In the genomic region with DNA sequence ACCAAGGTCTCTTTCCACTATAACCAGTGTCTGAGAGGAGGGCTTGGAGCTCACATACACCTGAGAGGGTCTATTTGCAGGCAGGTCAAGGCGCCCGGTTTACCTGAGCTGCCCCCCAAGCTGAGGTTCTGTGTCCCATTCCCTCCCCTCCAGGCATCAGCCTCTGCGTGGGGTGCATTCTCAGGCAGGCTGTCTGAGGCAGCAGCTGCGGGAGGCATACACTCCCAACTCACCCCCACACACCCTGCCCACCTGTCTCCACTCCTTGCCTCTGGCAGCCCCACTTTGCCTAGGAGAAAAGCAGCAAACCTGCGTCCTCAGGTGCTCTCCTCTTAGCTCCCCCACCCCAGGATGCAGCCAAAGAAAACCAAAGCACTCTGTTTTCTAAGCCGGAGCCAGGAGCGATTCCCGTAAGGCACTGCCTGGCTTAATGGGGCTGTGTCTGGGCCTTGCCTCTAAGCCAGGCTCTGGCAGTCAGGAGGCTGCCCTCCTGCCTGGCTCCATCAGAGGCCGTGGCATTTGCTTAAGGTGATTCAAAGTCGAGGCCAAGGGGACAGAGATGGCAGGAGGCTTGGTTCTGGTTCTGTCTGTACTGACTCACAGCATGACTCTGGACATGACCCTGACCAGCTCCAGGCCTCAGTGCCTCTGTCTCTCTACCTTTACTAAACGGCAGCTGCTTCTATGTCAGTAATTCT, we compare ENCODE assay signal across 2 cellular contexts.
TF ChIP-seq lines count a peak whose summit lies in the region.

No MANE protein-coding gene starts in this region.

TF ChIP-seq in GM23338, 12 proteins besides CTCF, POLR2A, EP300 and RAD21 (continued from another document):
- TF ChIP-seq, protein P1, sequence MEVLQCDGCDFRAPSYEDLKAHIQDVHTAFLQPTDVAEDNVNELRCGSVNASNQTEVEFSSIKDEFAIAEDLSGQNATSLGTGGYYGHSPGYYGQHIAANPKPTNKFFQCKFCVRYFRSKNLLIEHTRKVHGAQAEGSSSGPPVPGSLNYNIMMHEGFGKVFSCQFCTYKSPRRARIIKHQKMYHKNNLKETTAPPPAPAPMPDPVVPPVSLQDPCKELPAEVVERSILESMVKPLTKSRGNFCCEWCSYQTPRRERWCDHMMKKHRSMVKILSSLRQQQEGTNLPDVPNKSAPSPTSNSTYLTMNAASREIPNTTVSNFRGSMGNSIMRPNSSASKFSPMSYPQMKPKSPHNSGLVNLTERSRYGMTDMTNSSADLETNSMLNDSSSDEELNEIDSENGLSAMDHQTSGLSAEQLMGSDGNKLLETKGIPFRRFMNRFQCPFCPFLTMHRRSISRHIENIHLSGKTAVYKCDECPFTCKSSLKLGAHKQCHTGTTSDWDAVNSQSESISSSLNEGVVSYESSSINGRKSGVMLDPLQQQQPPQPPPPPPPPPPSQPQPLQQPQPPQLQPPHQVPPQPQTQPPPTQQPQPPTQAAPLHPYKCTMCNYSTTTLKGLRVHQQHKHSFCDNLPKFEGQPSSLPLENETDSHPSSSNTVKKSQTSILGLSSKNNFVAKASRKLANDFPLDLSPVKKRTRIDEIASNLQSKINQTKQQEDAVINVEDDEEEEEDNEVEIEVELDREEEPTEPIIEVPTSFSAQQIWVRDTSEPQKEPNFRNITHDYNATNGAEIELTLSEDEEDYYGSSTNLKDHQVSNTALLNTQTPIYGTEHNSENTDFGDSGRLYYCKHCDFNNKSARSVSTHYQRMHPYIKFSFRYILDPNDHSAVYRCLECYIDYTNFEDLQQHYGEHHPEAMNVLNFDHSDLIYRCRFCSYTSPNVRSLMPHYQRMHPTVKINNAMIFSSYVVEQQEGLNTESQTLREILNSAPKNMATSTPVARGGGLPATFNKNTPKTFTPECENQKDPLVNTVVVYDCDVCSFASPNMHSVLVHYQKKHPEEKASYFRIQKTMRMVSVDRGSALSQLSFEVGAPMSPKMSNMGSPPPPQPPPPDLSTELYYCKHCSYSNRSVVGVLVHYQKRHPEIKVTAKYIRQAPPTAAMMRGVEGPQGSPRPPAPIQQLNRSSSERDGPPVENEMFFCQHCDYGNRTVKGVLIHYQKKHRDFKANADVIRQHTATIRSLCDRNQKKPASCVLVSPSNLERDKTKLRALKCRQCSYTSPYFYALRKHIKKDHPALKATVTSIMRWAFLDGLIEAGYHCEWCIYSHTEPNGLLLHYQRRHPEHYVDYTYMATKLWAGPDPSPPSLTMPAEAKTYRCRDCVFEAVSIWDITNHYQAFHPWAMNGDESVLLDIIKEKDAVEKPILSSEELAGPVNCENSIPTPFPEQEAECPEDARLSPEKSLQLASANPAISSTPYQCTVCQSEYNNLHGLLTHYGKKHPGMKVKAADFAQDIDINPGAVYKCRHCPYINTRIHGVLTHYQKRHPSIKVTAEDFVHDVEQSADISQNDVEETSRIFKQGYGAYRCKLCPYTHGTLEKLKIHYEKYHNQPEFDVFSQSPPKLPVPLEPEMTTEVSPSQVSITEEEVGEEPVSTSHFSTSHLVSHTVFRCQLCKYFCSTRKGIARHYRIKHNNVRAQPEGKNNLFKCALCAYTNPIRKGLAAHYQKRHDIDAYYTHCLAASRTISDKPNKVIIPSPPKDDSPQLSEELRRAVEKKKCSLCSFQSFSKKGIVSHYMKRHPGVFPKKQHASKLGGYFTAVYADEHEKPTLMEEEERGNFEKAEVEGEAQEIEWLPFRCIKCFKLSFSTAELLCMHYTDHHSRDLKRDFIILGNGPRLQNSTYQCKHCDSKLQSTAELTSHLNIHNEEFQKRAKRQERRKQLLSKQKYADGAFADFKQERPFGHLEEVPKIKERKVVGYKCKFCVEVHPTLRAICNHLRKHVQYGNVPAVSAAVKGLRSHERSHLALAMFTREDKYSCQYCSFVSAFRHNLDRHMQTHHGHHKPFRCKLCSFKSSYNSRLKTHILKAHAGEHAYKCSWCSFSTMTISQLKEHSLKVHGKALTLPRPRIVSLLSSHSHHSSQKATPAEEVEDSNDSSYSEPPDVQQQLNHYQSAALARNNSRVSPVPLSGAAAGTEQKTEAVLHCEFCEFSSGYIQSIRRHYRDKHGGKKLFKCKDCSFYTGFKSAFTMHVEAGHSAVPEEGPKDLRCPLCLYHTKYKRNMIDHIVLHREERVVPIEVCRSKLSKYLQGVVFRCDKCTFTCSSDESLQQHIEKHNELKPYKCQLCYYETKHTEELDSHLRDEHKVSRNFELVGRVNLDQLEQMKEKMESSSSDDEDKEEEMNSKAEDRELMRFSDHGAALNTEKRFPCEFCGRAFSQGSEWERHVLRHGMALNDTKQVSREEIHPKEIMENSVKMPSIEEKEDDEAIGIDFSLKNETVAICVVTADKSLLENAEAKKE (CRISPR knock-in tag; IDR thresholded peaks at IDR 0.05) = no peak
- TF ChIP-seq, protein P2, sequence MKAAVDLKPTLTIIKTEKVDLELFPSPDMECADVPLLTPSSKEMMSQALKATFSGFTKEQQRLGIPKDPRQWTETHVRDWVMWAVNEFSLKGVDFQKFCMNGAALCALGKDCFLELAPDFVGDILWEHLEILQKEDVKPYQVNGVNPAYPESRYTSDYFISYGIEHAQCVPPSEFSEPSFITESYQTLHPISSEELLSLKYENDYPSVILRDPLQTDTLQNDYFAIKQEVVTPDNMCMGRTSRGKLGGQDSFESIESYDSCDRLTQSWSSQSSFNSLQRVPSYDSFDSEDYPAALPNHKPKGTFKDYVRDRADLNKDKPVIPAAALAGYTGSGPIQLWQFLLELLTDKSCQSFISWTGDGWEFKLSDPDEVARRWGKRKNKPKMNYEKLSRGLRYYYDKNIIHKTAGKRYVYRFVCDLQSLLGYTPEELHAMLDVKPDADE (IDR thresholded peaks at IDR 0.05) = no peak
- no peak for TF ChIP-seq ZNF331 (CRISPR knock-in tag; IDR thresholded peaks at IDR 0.05; ENCODE audit: low read depth)
- no peak for TF ChIP-seq CREB1 (CRISPR knock-in tag; IDR thresholded peaks at IDR 0.05; ENCODE audit: low read depth)
- no peak for TF ChIP-seq STAT1 (IDR thresholded peaks at IDR 0.05; ENCODE audit: unreplicated experiment)
- no peak for TF ChIP-seq EZH2phosphoT487 (IDR thresholded peaks at IDR 0.05; ENCODE audit: unreplicated experiment)
- no peak for TF ChIP-seq ZNF114 (CRISPR knock-in tag; IDR thresholded peaks at IDR 0.05)

TF ChIP-seq in WTC11, 78 proteins besides CTCF, POLR2A, EP300 and RAD21 (continued from another document):
- TF ChIP-seq, protein P3, sequence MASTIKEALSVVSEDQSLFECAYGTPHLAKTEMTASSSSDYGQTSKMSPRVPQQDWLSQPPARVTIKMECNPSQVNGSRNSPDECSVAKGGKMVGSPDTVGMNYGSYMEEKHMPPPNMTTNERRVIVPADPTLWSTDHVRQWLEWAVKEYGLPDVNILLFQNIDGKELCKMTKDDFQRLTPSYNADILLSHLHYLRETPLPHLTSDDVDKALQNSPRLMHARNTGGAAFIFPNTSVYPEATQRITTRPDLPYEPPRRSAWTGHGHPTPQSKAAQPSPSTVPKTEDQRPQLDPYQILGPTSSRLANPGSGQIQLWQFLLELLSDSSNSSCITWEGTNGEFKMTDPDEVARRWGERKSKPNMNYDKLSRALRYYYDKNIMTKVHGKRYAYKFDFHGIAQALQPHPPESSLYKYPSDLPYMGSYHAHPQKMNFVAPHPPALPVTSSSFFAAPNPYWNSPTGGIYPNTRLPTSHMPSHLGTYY (CRISPR knock-in tag; IDR thresholded peaks at IDR 0.05) = no peak
- TF ChIP-seq, protein P4, sequence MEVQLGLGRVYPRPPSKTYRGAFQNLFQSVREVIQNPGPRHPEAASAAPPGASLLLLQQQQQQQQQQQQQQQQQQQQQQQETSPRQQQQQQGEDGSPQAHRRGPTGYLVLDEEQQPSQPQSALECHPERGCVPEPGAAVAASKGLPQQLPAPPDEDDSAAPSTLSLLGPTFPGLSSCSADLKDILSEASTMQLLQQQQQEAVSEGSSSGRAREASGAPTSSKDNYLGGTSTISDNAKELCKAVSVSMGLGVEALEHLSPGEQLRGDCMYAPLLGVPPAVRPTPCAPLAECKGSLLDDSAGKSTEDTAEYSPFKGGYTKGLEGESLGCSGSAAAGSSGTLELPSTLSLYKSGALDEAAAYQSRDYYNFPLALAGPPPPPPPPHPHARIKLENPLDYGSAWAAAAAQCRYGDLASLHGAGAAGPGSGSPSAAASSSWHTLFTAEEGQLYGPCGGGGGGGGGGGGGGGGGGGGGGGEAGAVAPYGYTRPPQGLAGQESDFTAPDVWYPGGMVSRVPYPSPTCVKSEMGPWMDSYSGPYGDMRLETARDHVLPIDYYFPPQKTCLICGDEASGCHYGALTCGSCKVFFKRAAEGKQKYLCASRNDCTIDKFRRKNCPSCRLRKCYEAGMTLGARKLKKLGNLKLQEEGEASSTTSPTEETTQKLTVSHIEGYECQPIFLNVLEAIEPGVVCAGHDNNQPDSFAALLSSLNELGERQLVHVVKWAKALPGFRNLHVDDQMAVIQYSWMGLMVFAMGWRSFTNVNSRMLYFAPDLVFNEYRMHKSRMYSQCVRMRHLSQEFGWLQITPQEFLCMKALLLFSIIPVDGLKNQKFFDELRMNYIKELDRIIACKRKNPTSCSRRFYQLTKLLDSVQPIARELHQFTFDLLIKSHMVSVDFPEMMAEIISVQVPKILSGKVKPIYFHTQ (CRISPR knock-in tag; IDR thresholded peaks at IDR 0.05) = no peak
- TF ChIP-seq GRHL2 (CRISPR knock-in tag; IDR thresholded peaks at IDR 0.05; ENCODE audit: insufficient replicate concordance, severe bottlenecking) (no peak), FOXJ3 (CRISPR knock-in tag; IDR thresholded peaks at IDR 0.05; ENCODE audit: borderline replicate concordance) (no peak), ZNF317 (CRISPR knock-in tag; IDR thresholded peaks at IDR 0.05; ENCODE audit: borderline replicate concordance, low read depth) (no peak), RORB (CRISPR knock-in tag; IDR thresholded peaks at IDR 0.05) (no peak), SMAD3 (CRISPR knock-in tag; IDR thresholded peaks at IDR 0.05; ENCODE audit: borderline replicate concordance) (no peak)
- TF ChIP-seq, protein P5, sequence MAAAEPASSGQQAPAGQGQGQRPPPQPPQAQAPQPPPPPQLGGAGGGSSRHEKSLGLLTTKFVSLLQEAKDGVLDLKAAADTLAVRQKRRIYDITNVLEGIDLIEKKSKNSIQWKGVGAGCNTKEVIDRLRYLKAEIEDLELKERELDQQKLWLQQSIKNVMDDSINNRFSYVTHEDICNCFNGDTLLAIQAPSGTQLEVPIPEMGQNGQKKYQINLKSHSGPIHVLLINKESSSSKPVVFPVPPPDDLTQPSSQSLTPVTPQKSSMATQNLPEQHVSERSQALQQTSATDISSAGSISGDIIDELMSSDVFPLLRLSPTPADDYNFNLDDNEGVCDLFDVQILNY (CRISPR knock-in tag; IDR thresholded peaks at IDR 0.05) = no peak
- TF ChIP-seq, protein P6, sequence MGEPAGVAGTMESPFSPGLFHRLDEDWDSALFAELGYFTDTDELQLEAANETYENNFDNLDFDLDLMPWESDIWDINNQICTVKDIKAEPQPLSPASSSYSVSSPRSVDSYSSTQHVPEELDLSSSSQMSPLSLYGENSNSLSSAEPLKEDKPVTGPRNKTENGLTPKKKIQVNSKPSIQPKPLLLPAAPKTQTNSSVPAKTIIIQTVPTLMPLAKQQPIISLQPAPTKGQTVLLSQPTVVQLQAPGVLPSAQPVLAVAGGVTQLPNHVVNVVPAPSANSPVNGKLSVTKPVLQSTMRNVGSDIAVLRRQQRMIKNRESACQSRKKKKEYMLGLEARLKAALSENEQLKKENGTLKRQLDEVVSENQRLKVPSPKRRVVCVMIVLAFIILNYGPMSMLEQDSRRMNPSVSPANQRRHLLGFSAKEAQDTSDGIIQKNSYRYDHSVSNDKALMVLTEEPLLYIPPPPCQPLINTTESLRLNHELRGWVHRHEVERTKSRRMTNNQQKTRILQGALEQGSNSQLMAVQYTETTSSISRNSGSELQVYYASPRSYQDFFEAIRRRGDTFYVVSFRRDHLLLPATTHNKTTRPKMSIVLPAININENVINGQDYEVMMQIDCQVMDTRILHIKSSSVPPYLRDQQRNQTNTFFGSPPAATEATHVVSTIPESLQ (CRISPR knock-in tag; IDR thresholded peaks at IDR 0.05) = no peak
- TF ChIP-seq, protein P7, sequence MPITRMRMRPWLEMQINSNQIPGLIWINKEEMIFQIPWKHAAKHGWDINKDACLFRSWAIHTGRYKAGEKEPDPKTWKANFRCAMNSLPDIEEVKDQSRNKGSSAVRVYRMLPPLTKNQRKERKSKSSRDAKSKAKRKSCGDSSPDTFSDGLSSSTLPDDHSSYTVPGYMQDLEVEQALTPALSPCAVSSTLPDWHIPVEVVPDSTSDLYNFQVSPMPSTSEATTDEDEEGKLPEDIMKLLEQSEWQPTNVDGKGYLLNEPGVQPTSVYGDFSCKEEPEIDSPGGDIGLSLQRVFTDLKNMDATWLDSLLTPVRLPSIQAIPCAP (CRISPR knock-in tag; IDR thresholded peaks at IDR 0.05) = no peak
TF ChIP-seq in WTC11: peak in this region for 0.
